ENCODE assay signal across 8 cellular contexts in the genomic region with DNA sequence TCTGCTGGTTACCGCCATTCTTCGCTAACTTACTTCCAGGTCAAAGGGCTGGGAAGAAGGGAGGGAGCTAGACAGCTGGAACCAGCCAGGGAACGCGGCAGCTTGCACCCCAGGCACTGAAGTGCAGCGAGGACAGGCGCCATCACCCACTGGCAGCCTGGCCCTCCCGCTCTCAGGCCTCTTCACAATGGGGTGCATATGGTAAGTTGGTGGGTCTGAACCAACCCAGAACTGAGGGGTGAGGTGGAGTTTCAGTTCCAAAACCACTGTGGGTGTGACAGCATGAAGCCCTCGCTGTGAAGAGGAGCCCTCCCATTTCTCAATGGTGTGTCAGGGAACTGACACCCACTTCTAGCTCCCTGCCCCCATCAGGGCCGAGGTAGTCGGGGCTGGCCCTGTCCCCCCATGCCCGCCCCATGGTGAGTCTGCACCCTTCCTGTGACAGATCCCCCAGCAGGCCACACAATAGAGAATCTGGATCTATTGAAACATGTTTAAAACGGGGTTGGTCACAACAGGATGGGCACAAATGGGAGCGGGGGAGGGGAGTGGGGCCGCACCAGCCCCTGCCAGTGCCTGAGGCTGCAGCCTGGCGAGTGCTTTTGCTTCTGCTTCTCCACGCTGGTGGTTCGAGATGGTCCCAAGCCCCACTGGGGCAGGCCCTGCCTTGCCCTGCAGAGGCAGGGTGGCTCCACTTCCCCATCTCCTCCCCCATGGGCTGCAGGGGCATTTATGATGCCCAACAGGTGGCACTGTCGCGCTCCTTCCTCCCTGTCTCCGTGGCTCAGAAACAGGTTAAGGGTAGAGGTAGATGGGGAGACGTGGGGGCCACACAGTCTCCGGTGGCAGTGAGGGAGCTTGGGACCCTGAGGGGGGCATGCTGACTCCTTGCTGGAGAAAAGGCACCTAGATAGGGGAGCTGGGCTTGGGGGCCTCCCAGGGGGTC. TPM values are rescaled to one million over a fixed set of nuclear protein-coding genes. Genes with fewer than 3 reads are reported as not detected.
A peak's percentile ranks its signal among the peaks of the same experiment; 100 is the strongest.
DNase-seq lines count a peak whose midpoint lies in the region; ATAC-seq and TF ChIP-seq lines count a peak whose summit lies in the region.

No MANE protein-coding gene starts in this region.

- ATAC-seq in GM18511 (IDR thresholded peaks at IDR 0.05; ENCODE audit: unreplicated experiment): peak; percentile 38
- peak in 1 of 2 donors; percentile 5 for ATAC-seq in right cardiac atrium

- H3K9ac ChIP-seq in SK-N-SH: no peak overlapping the region

- H2AFZ ChIP-seq in SK-N-SH (ENCODE audit: low read depth): no peak overlapping the region

- H3K27ac ChIP-seq in HL-60 (replicated peaks) (peak overlapping the region; percentile 98), SK-N-SH (ENCODE audit: low read depth in 2 of 2, low read length in 1 of 2) (peak overlapping the region; percentile 25 to 98; a peak in 3 of 4 replicates), right cardiac atrium (ENCODE audit: low read length) (no peak overlapping the region)

- in situ Hi-C loops in ACHN (cut with HindIII; ENCODE audit: low pct_ligation_motif_present, low pct_unique_long_range_greater_than_20kb, low sequenced_read_pairs): no loop called here

- H3K4me2 ChIP-seq in SK-N-SH: peak overlapping the region; percentile 99; the same call in 1 of the 2 replicates

- H3K9me3 ChIP-seq in SK-N-SH (no peaks in the 10 kb centered on the region), right cardiac atrium (ENCODE audit: control insufficient read depth, low read length) (no peaks in the 10 kb centered on the region)

- intact Hi-C loops in right cardiac atrium (cut with DNase I): no loop called here

- no peak for TF ChIP-seq EP300 in SK-N-SH (IDR thresholded peaks at IDR 0.05; ENCODE audit: borderline replicate concordance in 1 of 2, low read depth in 1 of 2, low read length in 1 of 2)

- H3K4me3 ChIP-seq in HL-60 (replicated peaks; ENCODE audit: insufficient read depth, low read length): peak overlapping the region; percentile 80
- H3K4me3 ChIP-seq in SK-N-SH (ENCODE audit: low read depth in 2 of 2, low read length in 1 of 2): no peak overlapping the region; a peak in 1 of 4 replicates
- no peak overlapping the region for H3K4me3 ChIP-seq in right cardiac atrium (ENCODE audit: low read length)

- TF ChIP-seq CTCF in HL-60 (IDR thresholded peaks at IDR 0.05; ENCODE audit: insufficient read depth, low read length) (peak; percentile 96), SK-N-SH (IDR thresholded peaks at IDR 0.05) (peak; percentile 66)

- POLR2A ChIA-PET in SK-N-SH (lab: Yijun Ruan, JAX): interaction anchor here (0.9 to 5.1 kb wide), 9 partner anchors 10 to 255 kb away, joined by 3 to 36 read pairs (median 3); partner anchors contain the start of genes CCDC47, DDX42 and MAP3K3

- peak; percentile 26; the same call in 1 of the 2 replicates for TF ChIP-seq RAD21 in SK-N-SH (IDR thresholded peaks at IDR 0.05; ENCODE audit: low read length)

- H3K27me3 ChIP-seq in HL-60 (ENCODE audit: insufficient read depth, poor library complexity, severe bottlenecking) (no peaks in the 10 kb centered on the region), SK-N-SH (ENCODE audit: insufficient read depth) (no peaks in the 10 kb centered on the region), right cardiac atrium (ENCODE audit: control insufficient read depth, insufficient read depth) (no peaks in the 10 kb centered on the region)

- H3K4me1 ChIP-seq in SK-N-SH (ENCODE audit: control insufficient read depth in 1 of 2, insufficient read depth in 2 of 2, low read depth in 1 of 2, low read length in 1 of 2) (peaks cover 9 to 72% of the 10 kb centered on the region in 2 experiments; a peak in 3 of 4 replicates), right cardiac atrium (ENCODE audit: control insufficient read depth, insufficient read depth, low read length) (no peaks in the 10 kb centered on the region)

- peaks cover 51% of the 10 kb centered on the region for H3F3A ChIP-seq in SK-N-SH (replicated peaks; ENCODE audit: insufficient read depth)

- CTCF ChIA-PET in SK-N-SH (lab: Yijun Ruan, JAX): interaction anchor here (0.7 to 14.8 kb wide), 29 partner anchors 9 to 272 kb away, joined by 3 to 233 read pairs (median 3); partner anchors contain the start of gene MAP3K3

- DNase-seq in ACHN: peak; percentile 58
- DNase-seq in HL-60 (ENCODE audit: low read depth in 1 of 2, low spot score in 1 of 2): peak in 1 of 2 experiments; percentile 93
- peak; percentile 71 for DNase-seq in SK-N-SH
- peak; percentile 43 to 80 (median 62) for DNase-seq in activated naive CD4-positive, alpha-beta T cell (lab: John Stamatoyannopoulos, UW)
- DNase-seq in right cardiac atrium: peak; percentile 51 to 87 (median 79)
- DNase-seq in stimulated activated CD4-positive, alpha-beta T cell treated with anti-CD3 and anti-CD28 coated beads, Interleukin-15, amount 100 ng/mL, for 1 hour (ENCODE audit: low read depth in 1 of 2, low spot score in 1 of 2): peak; percentile 61 to 69
- no peak for DNase-seq in cerebellum (ENCODE audit: low spot score)

- peaks cover 11% of the 10 kb centered on the region for H4K20me1 ChIP-seq in SK-N-SH (ENCODE audit: insufficient read depth)

- H3K9me2 ChIP-seq in SK-N-SH: no peaks in the 10 kb centered on the region

- peaks cover 8 to 30% of the 10 kb centered on the region in 2 experiments for H3K36me3 ChIP-seq in SK-N-SH (replicated peaks in 1 of 2; ENCODE audit: control insufficient read depth in 1 of 2, insufficient read depth in 2 of 2, low read length in 1 of 2)

- 90% methylated on average over 22 of the region's 22 CpGs for WGBS in SK-N-SH (ENCODE audit: low lambda C conversion rate)
- WGBS in right cardiac atrium: 67% methylated on average over 22 of the region's 22 CpGs

- H3K79me2 ChIP-seq in SK-N-SH (ENCODE audit: insufficient read depth): peaks cover 25% of the 10 kb centered on the region

TF ChIP-seq in SK-N-SH, 30 proteins besides CTCF, POLR2A, EP300 and RAD21:
- TF ChIP-seq SMC3 (IDR thresholded peaks at IDR 0.05; ENCODE audit: low read depth, low read length): peak; percentile 15; the same call in 1 of the 2 replicates
- TF ChIP-seq NRF1 (IDR thresholded peaks at IDR 0.05; ENCODE audit: low read depth, low read length): no peak

RNA-seq across cellular contexts. Expression of gene LIMD2, which starts 2.3 kb away (rescaled TPM):
- 75.1 and 78.0 TPM in 2 replicates for polyA plus RNA-seq in SK-N-SH (2012; rRNA removed)
- 27.3 and 43.1 TPM in 2 replicates for polyA plus RNA-seq in SK-N-SH (2012; cell fraction: cytosol; rRNA removed)
- polyA plus RNA-seq in SK-N-SH (2012; cell fraction: nucleus; rRNA removed): 273 and 322 TPM in 2 replicates
- 10 to 100 TPM in 1 of 4 donors, 1 to 10 TPM in 3; 7.9 to 13.8 (median 8.2) TPM for total RNA-seq in right cardiac atrium
- 8.7 TPM for polyA plus RNA-seq in right cardiac atrium
- total RNA-seq in cerebellum: 11.5 TPM

RNA-seq across cellular contexts. Expression of gene STRADA, which starts 44.0 kb away (rescaled TPM):
- 37.3 and 45.0 TPM in 2 replicates for polyA plus RNA-seq in SK-N-SH (2012; rRNA removed)
- polyA plus RNA-seq in SK-N-SH (2012; cell fraction: cytosol; rRNA removed): 24.8 and 31.1 TPM in 2 replicates
- polyA plus RNA-seq in SK-N-SH (2012; cell fraction: nucleus; rRNA removed): 159 and 201 TPM in 2 replicates
- 10 to 100 TPM; 24.2 to 26.8 (median 25.3) TPM for total RNA-seq in right cardiac atrium
- 22.0 TPM for polyA plus RNA-seq in right cardiac atrium
- 47.6 TPM for total RNA-seq in cerebellum
